Comparison of ENCODE assay signal across 22 cellular contexts in genomic region chr5:131457193-131457592, GRCh38.
"Had no signal": no experiment of that assay in that cellular context is flagged by ENCODE, and none has a peak within 500 bp of the region (broad histone marks: within the 10 kb centered on the region; RNA-seq: fewer than 3 reads in every experiment).

No MANE protein-coding gene starts in this region.

- ATAC-seq: left colon; right lobe of liver; stimulated activated naive CD8-positive, alpha-beta T cell treated with anti-CD3 and anti-CD28 coated beads, Interleukin-15, amount 100 ng/mL, for 72 hours; upper lobe of right lung had no signal

- H3K4me3 Mint-ChIP-seq: memory B cell; nephron; stimulated activated naive CD8-positive, alpha-beta T cell treated with anti-CD3 and anti-CD28 coated beads, Interleukin-15, amount 100 ng/mL, for 72 hours had no signal

- H3K9me3 ChIP-seq: prostate gland, right lobe of liver, suprapubic skin, transverse colon, upper lobe of right lung, uterus had no signal

- H3K9me3 Mint-ChIP-seq: memory B cell, nephron had no signal

- DNase-seq: dorsolateral prefrontal cortex; effector CD4-positive, alpha-beta T cell; head of caudate nucleus; hippocampal formation; islet precursor cell; kidney glomerular epithelial cell; left colon; nucleus accumbens; right lobe of liver; small intestine; stimulated activated CD4-positive, alpha-beta T cell treated with anti-CD3 and anti-CD28 coated beads, Interleukin-15, amount 100 ng/mL, for 24 hours; stimulated activated CD4-positive, alpha-beta T cell treated with anti-CD3 and anti-CD28 coated beads, Interleukin-2, amount 100 ng/mL, for 48 hours; stimulated activated naive CD4-positive, alpha-beta T cell; stimulated activated naive CD8-positive, alpha-beta T cell treated with anti-CD3 and anti-CD28 coated beads, Interleukin-15, amount 100 ng/mL, for 72 hours; transverse colon; upper lobe of right lung; uterus had no signal

- H3K4me3 ChIP-seq: dorsolateral prefrontal cortex, lung, prostate gland, right lobe of liver, suprapubic skin, transverse colon, upper lobe of right lung, uterus had no signal

- H3K36me3 ChIP-seq: prostate gland, uterus had no signal

- H3K27me3 ChIP-seq: dorsolateral prefrontal cortex, right lobe of liver, suprapubic skin, transverse colon, upper lobe of right lung, uterus had no signal

- H3K27ac ChIP-seq: prostate gland, right lobe of liver, suprapubic skin, transverse colon, upper lobe of right lung, uterus had no signal

- H3K27me3 Mint-ChIP-seq: memory B cell; stimulated activated naive CD8-positive, alpha-beta T cell treated with anti-CD3 and anti-CD28 coated beads, Interleukin-15, amount 100 ng/mL, for 72 hours had no signal

- H3K4me1 ChIP-seq: prostate gland, right lobe of liver, transverse colon, upper lobe of right lung, uterus had no signal

- H3K4me1 Mint-ChIP-seq: memory B cell had no signal

- H3K27ac Mint-ChIP-seq: memory B cell; nephron; stimulated activated naive CD8-positive, alpha-beta T cell treated with anti-CD3 and anti-CD28 coated beads, Interleukin-15, amount 100 ng/mL, for 72 hours had no signal
